15 cellular contexts compared by ENCODE assay signal in the genomic region with DNA sequence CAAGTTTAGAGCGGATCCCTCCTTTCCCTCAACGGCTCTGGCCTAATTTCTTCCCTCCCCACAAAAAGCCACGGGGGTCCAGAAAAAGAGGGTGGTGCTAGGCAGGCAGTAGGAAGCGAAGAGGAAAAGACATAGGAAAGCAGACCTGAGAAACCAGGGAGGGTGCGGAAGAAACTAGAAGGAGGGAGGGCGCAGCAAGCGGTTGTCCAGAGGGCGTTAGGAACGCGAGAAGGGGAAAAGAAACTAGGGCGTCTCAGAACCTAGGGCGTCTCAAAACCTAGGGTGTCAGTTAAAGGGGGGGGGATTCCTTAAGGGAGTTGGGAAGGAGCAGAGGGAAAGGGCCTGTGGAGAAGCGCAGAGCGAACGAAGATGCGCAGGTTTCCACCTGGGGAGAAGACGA. TPM values are rescaled to one million over a fixed set of nuclear protein-coding genes. Genes with fewer than 3 reads are reported as not detected.
DNase-seq lines count a peak whose midpoint lies in the region; ATAC-seq and TF ChIP-seq lines count a peak whose summit lies in the region.
"Had no signal": no experiment of that assay in that cellular context is flagged by ENCODE, and none has a peak within 500 bp of the region (broad histone marks: within the 10 kb centered on the region; RNA-seq: fewer than 3 reads in every experiment).

No MANE protein-coding gene starts in this region.

- TF ChIP-seq POLR2A in ovary (IDR thresholded peaks at IDR 0.05): no peak

- POLR2A ChIA-PET in CD4-positive, alpha-beta memory T cell (lab: Charles Lee; ENCODE audit: partially characterized antibody): no interaction called here
- POLR2A ChIA-PET in activated naive CD8-positive, alpha-beta T cell treated with anti-CD3 and anti-CD28 coated beads, Interleukin-2, amount 10 ng/mL, durations not matched to agents 7 days and 5 days (lab: Charles Lee): no interaction called here
- POLR2A ChIA-PET in GM10248 (lab: Yijun Ruan, JAX): no interaction called here

- TF ChIP-seq EP300 in ovary (IDR thresholded peaks at IDR 0.05): no peak

- intact Hi-C loops in CD4-positive, alpha-beta memory T cell (cut with micrococcal nuclease): no loop called here
- intact Hi-C loops in dorsolateral prefrontal cortex (cut with DNase I): no loop called here
- intact Hi-C loops in ovary (cut with DNase I): no loop called here

- peaks cover 30 to 70% (median 54%) of the 10 kb centered on the region in 4 donors for H3K4me1 Mint-ChIP-seq in CD4-positive, alpha-beta memory T cell
- H3K4me1 Mint-ChIP-seq in activated naive CD8-positive, alpha-beta T cell treated with anti-CD3 and anti-CD28 coated beads, Interleukin-2, amount 10 ng/mL, durations not matched to agents 7 days and 5 days: peaks cover 41% of the 10 kb centered on the region
- H3K4me1 Mint-ChIP-seq in mesothelial cell of epicardium: peaks cover 39% of the 10 kb centered on the region

- H3K36me3 ChIP-seq in CD4-positive, alpha-beta memory T cell (ENCODE audit: insufficient read depth, low read length): no peaks in the 10 kb centered on the region
- no peaks in the 10 kb centered on the region for H3K36me3 ChIP-seq in ovary
- H3K36me3 ChIP-seq: WERI-Rb-1 had no signal

- peaks cover 52 to 57% of the 10 kb centered on the region in 2 donors for H3K27me3 Mint-ChIP-seq in CD4-positive, alpha-beta memory T cell
- peaks cover 84% of the 10 kb centered on the region for H3K27me3 Mint-ChIP-seq in activated naive CD8-positive, alpha-beta T cell treated with anti-CD3 and anti-CD28 coated beads, Interleukin-2, amount 10 ng/mL, durations not matched to agents 7 days and 5 days
- peaks cover 94% of the 10 kb centered on the region for H3K27me3 Mint-ChIP-seq in mesothelial cell of epicardium (ENCODE audit: low read depth)

- H3K4me3 ChIP-seq in CD4-positive, alpha-beta memory T cell (ENCODE audit: low read length in 2 of 2): no peak overlapping the region
- H3K4me3 ChIP-seq in dorsolateral prefrontal cortex (no peak overlapping the region), ovary (no peak overlapping the region)
- H3K4me3 ChIP-seq: SJCRH30 had no signal

- peaks cover 0 to 3% of the 10 kb centered on the region in 2 donors for H3K36me3 Mint-ChIP-seq in CD4-positive, alpha-beta memory T cell
- H3K36me3 Mint-ChIP-seq in activated naive CD8-positive, alpha-beta T cell treated with anti-CD3 and anti-CD28 coated beads, Interleukin-2, amount 10 ng/mL, durations not matched to agents 7 days and 5 days: peaks cover 2% of the 10 kb centered on the region
- H3K36me3 Mint-ChIP-seq in mesothelial cell of epicardium: no peaks in the 10 kb centered on the region

- peak overlapping the region in 1 of 7 donors; percentile 59 for H3K27ac Mint-ChIP-seq in CD4-positive, alpha-beta memory T cell
- peak overlapping the region; percentile 83 for H3K27ac Mint-ChIP-seq in activated naive CD8-positive, alpha-beta T cell treated with anti-CD3 and anti-CD28 coated beads, Interleukin-2, amount 10 ng/mL, durations not matched to agents 7 days and 5 days
- H3K27ac Mint-ChIP-seq in mesothelial cell of epicardium: no peak overlapping the region

- no peak for TF ChIP-seq CTCF in mesothelial cell of epicardium (IDR thresholded peaks at IDR 0.05; ENCODE audit: unreplicated experiment)
- no peak for TF ChIP-seq CTCF in GM10248 (IDR thresholded peaks at IDR 0.05; ENCODE audit: control extremely low read depth, extremely low read depth, low read depth, missing control alignments)
- TF ChIP-seq CTCF in dorsolateral prefrontal cortex (IDR thresholded peaks at IDR 0.05 in 54 of 56, conservative IDR thresholded peaks at IDR 0.05 in 2 of 56; ENCODE audit: low read depth in 1 of 56, partially characterized antibody in 56 of 56): no peak
- no peak for TF ChIP-seq CTCF in ovary (IDR thresholded peaks at IDR 0.05)

- no peak overlapping the region for H3K27ac ChIP-seq in CD4-positive, alpha-beta memory T cell (ENCODE audit: low read depth, low read length)
- H3K27ac ChIP-seq in dorsolateral prefrontal cortex (no peak overlapping the region), ovary (no peak overlapping the region)
- H3K27ac ChIP-seq: SJCRH30, WERI-Rb-1 had no signal

- no peak for ATAC-seq in activated naive CD8-positive, alpha-beta T cell treated with anti-CD3 and anti-CD28 coated beads, Interleukin-2, amount 10 ng/mL, durations not matched to agents 7 days and 5 days (ENCODE audit: low read depth)
- ATAC-seq: sciatic nerve had no signal

- peak; percentile 10 for DNase-seq in AG20443 (ENCODE audit: low spot score)
- DNase-seq in CD4-positive, alpha-beta memory T cell: no peak
- DNase-seq in activated naive CD8-positive, alpha-beta T cell treated with anti-CD3 and anti-CD28 coated beads, Interleukin-2, amount 10 ng/mL, durations not matched to agents 7 days and 5 days: no peak
- DNase-seq in mesothelial cell of epicardium (ENCODE audit: low spot score in 2 of 2, unreplicated experiment in 2 of 2): no peak
- no peak for DNase-seq in GM10248 (ENCODE audit: extremely low spot score)
- DNase-seq in dorsolateral prefrontal cortex: no peak
- DNase-seq in activated gamma-delta T cell treated with Interleukin-2 at 50 U/mL for 16 hours: no peak
- no peak for DNase-seq in ovary
- DNase-seq: NCI-H1092; NCI-H2227 treated with DMSO at 0.1 percent for 48 hours; SJCRH30; stimulated activated naive CD4-positive, alpha-beta T cell treated with Interleukin-2 at 50 U/mL for 16 hours; WERI-Rb-1 had no signal

- 8 to 11% (median 8%) methylated on average over 17 of the region's 17 CpGs for WGBS in ovary, 3 donors

- peaks cover 37% of the 10 kb centered on the region for H3K27me3 ChIP-seq in CD4-positive, alpha-beta memory T cell (ENCODE audit: insufficient read depth, low read length)
- H3K27me3 ChIP-seq in dorsolateral prefrontal cortex (peaks cover 25 to 100% (median 98%) of the 10 kb centered on the region in 45 donors), ovary (peaks cover 21% of the 10 kb centered on the region)
- H3K27me3 ChIP-seq: SJCRH30 had no signal

- H3K9me3 ChIP-seq in CD4-positive, alpha-beta memory T cell (ENCODE audit: control insufficient read depth in 1 of 2, low read length in 2 of 2): no peaks in the 10 kb centered on the region
- no peaks in the 10 kb centered on the region for H3K9me3 ChIP-seq in ovary
- H3K9me3 ChIP-seq: SJCRH30 had no signal

- CTCF ChIA-PET in CD4-positive, alpha-beta memory T cell (lab: Charles Lee; ENCODE audit: partially characterized antibody): no interaction called here
- CTCF ChIA-PET in GM10248 (lab: Yijun Ruan, JAX): no interaction called here

- H3K4me1 ChIP-seq in CD4-positive, alpha-beta memory T cell (ENCODE audit: insufficient read depth, low read length): peaks cover 25% of the 10 kb centered on the region
- H3K4me1 ChIP-seq in ovary (ENCODE audit: insufficient read depth): peaks cover 5% of the 10 kb centered on the region
- H3K4me1 ChIP-seq: SJCRH30 had no signal

- peak overlapping the region in 6 of 8 donors; percentile 48 to 75 (median 57) for H3K4me3 Mint-ChIP-seq in CD4-positive, alpha-beta memory T cell
- H3K4me3 Mint-ChIP-seq in activated naive CD8-positive, alpha-beta T cell treated with anti-CD3 and anti-CD28 coated beads, Interleukin-2, amount 10 ng/mL, durations not matched to agents 7 days and 5 days: peak overlapping the region; percentile 35
- H3K4me3 Mint-ChIP-seq in mesothelial cell of epicardium: peak overlapping the region; percentile 25

- H3K9me3 Mint-ChIP-seq in CD4-positive, alpha-beta memory T cell: peaks cover 0 to 4% (median 0%) of the 10 kb centered on the region in 8 donors
- no peaks in the 10 kb centered on the region for H3K9me3 Mint-ChIP-seq in activated naive CD8-positive, alpha-beta T cell treated with anti-CD3 and anti-CD28 coated beads, Interleukin-2, amount 10 ng/mL, durations not matched to agents 7 days and 5 days
- H3K9me3 Mint-ChIP-seq in mesothelial cell of epicardium: no peaks in the 10 kb centered on the region

RNA-seq across cellular contexts. Expression of a gene that starts 3.0 kb away (rescaled TPM):
- not detected for total RNA-seq in CD4-positive, alpha-beta memory T cell
- not detected for polyA plus RNA-seq in CD4-positive, alpha-beta memory T cell
- not detected for total RNA-seq in activated naive CD8-positive, alpha-beta T cell treated with anti-CD3 and anti-CD28 coated beads, Interleukin-2, amount 10 ng/mL, durations not matched to agents 7 days and 5 days
- 0.07 TPM in 1 of 3 replicates, not detected in the others for total RNA-seq in mesothelial cell of epicardium
- 1 to 10 TPM in 17 of 120 experiments, under 1 TPM in 96, not detected in 7; 0.13 to 2.9 (median 0.49) TPM for total RNA-seq in dorsolateral prefrontal cortex
- under 1 TPM in 1 of 7 donors, not detected in 6; 0.11 TPM for total RNA-seq in ovary
- polyA plus RNA-seq in ovary: not detected
- total RNA-seq: kidney epithelial cell, sciatic nerve had no signal
